Comparison of ENCODE assay signal across 15 cellular contexts in genomic region chr5:172085738-172086137, GRCh38.
DNase-seq lines count a peak whose midpoint lies in the region; ATAC-seq and TF ChIP-seq lines count a peak whose summit lies in the region.
"Had no signal": no experiment of that assay in that cellular context is flagged by ENCODE, and none has a peak within 500 bp of the region (broad histone marks: within the 10 kb centered on the region; RNA-seq: fewer than 3 reads in every experiment).

No MANE protein-coding gene starts in this region.

- H3K9me3 Mint-ChIP-seq in CD8-positive, alpha-beta T cell = no peaks in the 10 kb centered on the region
- H3K9me3 Mint-ChIP-seq in dendritic cell treated with granulocyte-macrophage colony-stimulating factor and Interleukin-4, amounts not matched to agents 40 ng/mL and 50 ng/mL, for 4 days = no peaks in the 10 kb centered on the region
- H3K9me3 Mint-ChIP-seq in neural progenitor cell = no peaks in the 10 kb centered on the region

- CTCF ChIA-PET in CD8-positive, alpha-beta T cell (lab: Charles Lee) = no interaction called here

- no peak for DNase-seq in CD8-positive, alpha-beta T cell
- DNase-seq in H7 (peak; percentile 25), neural progenitor cell (ENCODE audit: low spot score) (no peak), caudate nucleus (lab: John Stamatoyannopoulos, UW) (no peak), ovary (no peak), NOMO-1 (lab: John Stamatoyannopoulos, UW; ENCODE audit: unreplicated experiment in 2 of 2) (no peak)
- DNase-seq: activated CD8-positive, alpha-beta memory T cell treated with anti-CD3 and anti-CD28 coated beads for 24 hours; DMS153; mucosa of descending colon; NCI-H2081 treated with DMSO at 0.1 percent for 48 hours; NCI-H524; SHP77; stimulated activated CD4-positive, alpha-beta T cell treated with anti-CD3 and anti-CD28 coated beads, Interleukin-4, amount 100 ng/mL, for 1 hour had no signal

- H3K4me1 Mint-ChIP-seq in CD8-positive, alpha-beta T cell (ENCODE audit: low read depth) = no peaks in the 10 kb centered on the region
- peaks cover 11% of the 10 kb centered on the region for H3K4me1 Mint-ChIP-seq in dendritic cell treated with granulocyte-macrophage colony-stimulating factor and Interleukin-4, amounts not matched to agents 40 ng/mL and 50 ng/mL, for 4 days (ENCODE audit: low read depth)
- H3K4me1 Mint-ChIP-seq in neural progenitor cell = peaks cover 5% of the 10 kb centered on the region

- peaks cover 39% of the 10 kb centered on the region for H3K36me3 ChIP-seq in CD8-positive, alpha-beta T cell (ENCODE audit: insufficient read depth, low read length)
- H3K36me3 ChIP-seq in H7 (replicated peaks; ENCODE audit: control insufficient read depth, insufficient read depth, low read length) (peaks cover 3% of the 10 kb centered on the region), neural progenitor cell (no peaks in the 10 kb centered on the region), ovary (no peaks in the 10 kb centered on the region)

- no peak for TF ChIP-seq POLR2A in ovary (IDR thresholded peaks at IDR 0.05)

- ATAC-seq in CD8-positive, alpha-beta T cell = no peak

- no peaks in the 10 kb centered on the region for H4K20me1 ChIP-seq in neural progenitor cell (ENCODE audit: low read depth)

- H3K9ac ChIP-seq in neural progenitor cell = no peak overlapping the region

- H3K9me3 ChIP-seq in CD8-positive, alpha-beta T cell (ENCODE audit: low read length) = no peaks in the 10 kb centered on the region
- no peaks in the 10 kb centered on the region for H3K9me3 ChIP-seq in neural progenitor cell (ENCODE audit: low read depth)
- H3K9me3 ChIP-seq in ovary = no peaks in the 10 kb centered on the region
- H3K9me3 ChIP-seq: mucosa of descending colon had no signal

- H3K4me3 Mint-ChIP-seq in CD8-positive, alpha-beta T cell = no peak overlapping the region
- no peak overlapping the region for H3K4me3 Mint-ChIP-seq in dendritic cell treated with granulocyte-macrophage colony-stimulating factor and Interleukin-4, amounts not matched to agents 40 ng/mL and 50 ng/mL, for 4 days
- H3K4me3 Mint-ChIP-seq in neural progenitor cell = no peak overlapping the region

- intact Hi-C loops in CD8-positive, alpha-beta T cell (cut with DNase I, micrococcal nuclease) = no loop called here
- intact Hi-C loops in dendritic cell treated with granulocyte-macrophage colony-stimulating factor and Interleukin-4, amounts not matched to agents 40 ng/mL and 50 ng/mL, for 4 days (cut with micrococcal nuclease) = no loop called here
- intact Hi-C loops in ovary (cut with DNase I) = no loop called here

- WGBS in ovary, 3 donors = 91 to 94% (median 92%) methylated on average over 10 of the region's 10 CpGs

- H3K27me3 ChIP-seq in CD8-positive, alpha-beta T cell (ENCODE audit: insufficient read depth, low read length) = no peaks in the 10 kb centered on the region
- H3K27me3 ChIP-seq in H7 (ENCODE audit: control insufficient read depth, insufficient read depth, low read length) (no peaks in the 10 kb centered on the region), neural progenitor cell (no peaks in the 10 kb centered on the region), ovary (no peaks in the 10 kb centered on the region)

- no peaks in the 10 kb centered on the region for H3K27me3 Mint-ChIP-seq in CD8-positive, alpha-beta T cell (ENCODE audit: low read depth)
- no peaks in the 10 kb centered on the region for H3K27me3 Mint-ChIP-seq in dendritic cell treated with granulocyte-macrophage colony-stimulating factor and Interleukin-4, amounts not matched to agents 40 ng/mL and 50 ng/mL, for 4 days
- no peaks in the 10 kb centered on the region for H3K27me3 Mint-ChIP-seq in neural progenitor cell (ENCODE audit: insufficient read depth, low read depth)

- H3K36me3 Mint-ChIP-seq in CD8-positive, alpha-beta T cell = peaks cover 53% of the 10 kb centered on the region
- H3K36me3 Mint-ChIP-seq in dendritic cell treated with granulocyte-macrophage colony-stimulating factor and Interleukin-4, amounts not matched to agents 40 ng/mL and 50 ng/mL, for 4 days (ENCODE audit: low read depth) = peaks cover 79% of the 10 kb centered on the region
- peaks cover 6% of the 10 kb centered on the region for H3K36me3 Mint-ChIP-seq in neural progenitor cell

- no peak for TF ChIP-seq CTCF in CD8-positive, alpha-beta T cell (IDR thresholded peaks at IDR 0.05)
- TF ChIP-seq CTCF in neural progenitor cell (IDR thresholded peaks at IDR 0.05) (no peak), ovary (IDR thresholded peaks at IDR 0.05) (no peak)

- H3K4me3 ChIP-seq in CD8-positive, alpha-beta T cell (ENCODE audit: low read depth, low read length) = no peak overlapping the region
- H3K4me3 ChIP-seq in H7 (ENCODE audit: insufficient read depth, low read depth, low read length) = no peak overlapping the region
- no peak overlapping the region for H3K4me3 ChIP-seq in neural progenitor cell
- H3K4me3 ChIP-seq in ovary = no peak overlapping the region
- H3K4me3 ChIP-seq: mucosa of descending colon had no signal

- peaks cover 7% of the 10 kb centered on the region for H3F3A ChIP-seq in neural progenitor cell (ENCODE audit: low read depth)

- POLR2A ChIA-PET in CD8-positive, alpha-beta T cell (lab: Charles Lee) = no interaction called here

- no peak overlapping the region for H3K4me2 ChIP-seq in neural progenitor cell

- no peak overlapping the region for H2AFZ ChIP-seq in neural progenitor cell (replicated peaks)

- peak overlapping the region; percentile 83 for H3K27ac Mint-ChIP-seq in CD8-positive, alpha-beta T cell
- H3K27ac Mint-ChIP-seq in dendritic cell treated with granulocyte-macrophage colony-stimulating factor and Interleukin-4, amounts not matched to agents 40 ng/mL and 50 ng/mL, for 4 days = peak overlapping the region; percentile 57
- H3K27ac Mint-ChIP-seq in neural progenitor cell = peak overlapping the region; percentile 69

- H3K4me1 ChIP-seq in CD8-positive, alpha-beta T cell (ENCODE audit: insufficient read depth, low read length) = no peaks in the 10 kb centered on the region
- H3K4me1 ChIP-seq in neural progenitor cell = no peaks in the 10 kb centered on the region
- no peaks in the 10 kb centered on the region for H3K4me1 ChIP-seq in ovary (ENCODE audit: insufficient read depth)

- TF ChIP-seq EP300 in ovary (IDR thresholded peaks at IDR 0.05) = no peak

- no peak overlapping the region for H3K27ac ChIP-seq in CD8-positive, alpha-beta T cell (ENCODE audit: low read depth, low read length)
- H3K27ac ChIP-seq in neural progenitor cell (peak overlapping the region; percentile 46), caudate nucleus (ENCODE audit: low read depth, low read length) (no peak overlapping the region), ovary (no peak overlapping the region)
- H3K27ac ChIP-seq: VCaP had no signal

- H3K79me2 ChIP-seq in neural progenitor cell (ENCODE audit: low read depth) = no peaks in the 10 kb centered on the region
